ENCODE assay signal across 9 cellular contexts in the genomic region with DNA sequence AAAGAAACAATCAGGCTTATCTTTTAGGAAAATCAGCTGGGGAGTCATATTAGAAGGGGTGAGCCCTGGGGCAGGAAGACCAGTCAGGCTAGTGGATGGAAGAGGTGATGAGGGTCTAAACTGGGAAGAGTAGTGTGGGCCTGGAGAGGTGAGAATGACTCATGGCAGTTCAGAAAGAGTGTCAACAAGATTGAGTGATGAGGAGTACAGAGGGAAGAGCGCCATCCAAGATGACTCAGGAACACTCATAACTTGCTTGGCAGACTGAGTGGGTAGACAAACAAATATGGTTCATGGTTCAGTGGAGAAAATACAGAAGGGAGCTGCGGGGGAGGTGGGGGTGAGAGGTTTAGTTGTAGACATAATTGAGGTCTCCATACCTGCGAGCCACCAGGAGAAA. TPM values are rescaled to one million over a fixed set of nuclear protein-coding genes. Genes with fewer than 3 reads are reported as not detected.
DNase-seq lines count a peak whose midpoint lies in the region; ATAC-seq and TF ChIP-seq lines count a peak whose summit lies in the region.
"Had no signal": no experiment of that assay in that cellular context is flagged by ENCODE, and none has a peak within 500 bp of the region (broad histone marks: within the 10 kb centered on the region; RNA-seq: fewer than 3 reads in every experiment).

No MANE protein-coding gene starts in this region.

- no peak overlapping the region for H3K14ac ChIP-seq in trophoblast cell (ENCODE audit: low read length)

- H3K79me1 ChIP-seq in trophoblast cell (ENCODE audit: low read length) = no peaks in the 10 kb centered on the region

- H2BK12ac ChIP-seq in trophoblast cell (ENCODE audit: low read length) = no peak overlapping the region

- H3K27me3 ChIP-seq in trophoblast cell (ENCODE audit: insufficient read depth, low read length) = no peaks in the 10 kb centered on the region

- in situ Hi-C loops in astrocyte of the spinal cord (cut with HindIII; ENCODE audit: low sequenced_read_pairs) = no loop called here

- no peak overlapping the region for H3K9ac ChIP-seq in trophoblast cell (ENCODE audit: low read length)

- TF ChIP-seq CTCF in astrocyte of the spinal cord (IDR thresholded peaks at IDR 0.05; ENCODE audit: low read depth, low read length) = no peak

- H3K4me3 ChIP-seq in astrocyte of the spinal cord (ENCODE audit: low read depth, low read length) = no peak overlapping the region
- no peak overlapping the region for H3K4me3 ChIP-seq in trophoblast cell (ENCODE audit: low read depth, low read length)

- no CpG with 5 or more reads among the region's 3 CpGs for WGBS in trophoblast cell (ENCODE audit: extremely low coverage, insufficient coverage, insufficient read length)

- no peak overlapping the region for H3K4me2 ChIP-seq in trophoblast cell (ENCODE audit: low read length)

- H3K23ac ChIP-seq in trophoblast cell (ENCODE audit: low read length) = no peak overlapping the region

- no peak overlapping the region for H4K8ac ChIP-seq in trophoblast cell (ENCODE audit: low read depth, low read length)

- no peak overlapping the region for H3K27ac ChIP-seq in trophoblast cell (ENCODE audit: low read depth, low read length)
- H3K27ac ChIP-seq: 22Rv1 had no signal

- DNase-seq in DMS 273 (lab: John Stamatoyannopoulos, UW; ENCODE audit: unreplicated experiment) = peak; percentile 3
- no peak for DNase-seq in DMS 273 treated with DMSO at 0.1 percent for 48 hours (lab: John Stamatoyannopoulos, UW)
- peak; percentile 81 for DNase-seq in astrocyte of the spinal cord (ENCODE audit: low read depth, low spot score)
- peak; percentile 9 to 20 for DNase-seq in trophoblast cell
- no peak for DNase-seq in NOMO-1 treated with DMSO at 0.1 percent for 48 hours (lab: John Stamatoyannopoulos, UW; ENCODE audit: unreplicated experiment)
- no peak for DNase-seq in GF-D8 (lab: John Stamatoyannopoulos, UW)
- no peak for DNase-seq in pons (ENCODE audit: low spot score)

- H3K79me2 ChIP-seq in trophoblast cell (ENCODE audit: control insufficient read depth, insufficient read depth, low read length, poor library complexity) = no peaks in the 10 kb centered on the region

- H3K36me3 ChIP-seq in trophoblast cell (ENCODE audit: control insufficient read depth in 1 of 2, insufficient read depth in 2 of 2, low read length in 2 of 2) = no peaks in the 10 kb centered on the region

- no peak overlapping the region for H3K4ac ChIP-seq in trophoblast cell (ENCODE audit: low read depth, low read length)

- ATAC-seq in HG03520 (IDR thresholded peaks at IDR 0.05; ENCODE audit: unreplicated experiment) = peak; percentile 73

- no peak overlapping the region for H2BK120ac ChIP-seq in trophoblast cell (ENCODE audit: insufficient read depth, low read length, poor library complexity)

- no peak overlapping the region for H4K91ac ChIP-seq in trophoblast cell (ENCODE audit: low read depth, low read length)

- no peak overlapping the region for H3K18ac ChIP-seq in trophoblast cell (ENCODE audit: low read length)

- no peak overlapping the region for H2BK5ac ChIP-seq in trophoblast cell (ENCODE audit: low read depth, low read length, poor library complexity)

- H2AK5ac ChIP-seq in trophoblast cell (ENCODE audit: low read length) = no peak overlapping the region

- no peak overlapping the region for H2AFZ ChIP-seq in trophoblast cell (ENCODE audit: insufficient read depth, low read length, poor library complexity)

- peaks cover 2 to 3% of the 10 kb centered on the region in 2 experiments for H3K4me1 ChIP-seq in trophoblast cell (ENCODE audit: control insufficient read depth in 1 of 2, insufficient read depth in 2 of 2, low read length in 2 of 2)

- no peak overlapping the region for H4K12ac ChIP-seq in trophoblast cell (ENCODE audit: low read depth, low read length)

- no peaks in the 10 kb centered on the region for H3K9me3 ChIP-seq in trophoblast cell (ENCODE audit: insufficient read depth, low read depth, low read length)

RNA-seq across cellular contexts. Expression of a gene that starts 17.3 kb away (rescaled TPM):
- polyA plus RNA-seq in trophoblast cell (2013) = 3.5 and 3.8 TPM in 2 replicates

Comparison
In these comparisons a context has a peak if more than half of its experiments do, and no peak if none do; other contexts are left out.
1. DNase-seq: peak in DMS 273 (single experiment), astrocyte of the spinal cord (single experiment) and trophoblast cell (2 of 2); none in DMS 273 treated with DMSO at 0.1 percent for 48 hours (single experiment), NOMO-1 treated with DMSO at 0.1 percent for 48 hours (single experiment), GF-D8 (single experiment) and pons (single experiment).